Comparison of ENCODE assay signal across 15 cellular contexts in genomic region chr4:102560115-102560514, GRCh38. TPM values are rescaled to one million over a fixed set of nuclear protein-coding genes. Genes with fewer than 3 reads are reported as not detected.
DNase-seq lines count a peak whose midpoint lies in the region; ATAC-seq and TF ChIP-seq lines count a peak whose summit lies in the region.
"Had no signal": no experiment of that assay in that cellular context is flagged by ENCODE, and none has a peak within 500 bp of the region (broad histone marks: within the 10 kb centered on the region; RNA-seq: fewer than 3 reads in every experiment).

No MANE protein-coding gene starts in this region.

- TF ChIP-seq CTCF in fibroblast of villous mesenchyme (IDR thresholded peaks at IDR 0.05; ENCODE audit: insufficient read depth, low read depth, low read length) = no peak

- H3K27ac Mint-ChIP-seq in activated T-cell treated with anti-CD3 and anti-CD28 coated beads, Interleukin-2, amount 50 U/mL, for 24 hours = peak overlapping the region; percentile 93
- H3K27ac Mint-ChIP-seq in activated CD4-positive, alpha-beta memory T cell treated with anti-CD3 and anti-CD28 coated beads, Interleukin-2, amount 10 ng/mL, durations not matched to agents 7 days and 5 days = peak overlapping the region; percentile 59

- H3K36me3 Mint-ChIP-seq in activated T-cell treated with anti-CD3 and anti-CD28 coated beads, Interleukin-2, amount 50 U/mL, for 24 hours (ENCODE audit: low read depth) = peaks cover 64% of the 10 kb centered on the region
- H3K36me3 Mint-ChIP-seq in activated CD4-positive, alpha-beta memory T cell treated with anti-CD3 and anti-CD28 coated beads, Interleukin-2, amount 10 ng/mL, durations not matched to agents 7 days and 5 days (ENCODE audit: low read depth) = peaks cover 47% of the 10 kb centered on the region

- POLR2A ChIA-PET in activated CD4-positive, alpha-beta memory T cell treated with anti-CD3 and anti-CD28 coated beads, Interleukin-2, amount 10 ng/mL, durations not matched to agents 7 days and 5 days (lab: Charles Lee) = interaction anchor here (1.0 to 2.1 kb wide), 4 partner anchors 13 to 51 kb away, joined by 3 to 7 read pairs (median 4); no protein-coding TSS in a partner anchor

- no peak for DNase-seq in activated T-cell treated with anti-CD3 and anti-CD28 coated beads, Interleukin-2, amount 50 U/mL, for 24 hours
- DNase-seq in activated T-cell treated with anti-CD3 and anti-CD28 coated beads, Interleukin-2, amount 50 U/mL, for 48 hours = no peak
- no peak for DNase-seq in activated CD4-positive, alpha-beta memory T cell treated with anti-CD3 and anti-CD28 coated beads, Interleukin-2, amount 10 ng/mL, durations not matched to agents 7 days and 5 days
- DNase-seq in fibroblast of villous mesenchyme (ENCODE audit: low read depth) (no peak), NCI-H748 (lab: John Stamatoyannopoulos, UW; ENCODE audit: unreplicated experiment) (no peak)
- DNase-seq in stimulated activated naive CD8-positive, alpha-beta T cell treated with anti-CD3 and anti-CD28 coated beads, Interleukin-15, Interleukin-2, amounts not matched to agents 100 U/mL and 50 U/mL, for 24 hours = no peak
- DNase-seq: Calu3; hypothalamus; NCI-H1930; NCI-H774; occipital lobe; stimulated activated CD4-positive, alpha-beta T cell treated with anti-CD3 and anti-CD28 coated beads, Interleukin-12 subunit alpha, Interleukin-12 subunit beta, amount 100 ng/mL, for 4 hours had no signal

- no peaks in the 10 kb centered on the region for H3K27me3 Mint-ChIP-seq in activated T-cell treated with anti-CD3 and anti-CD28 coated beads, Interleukin-2, amount 50 U/mL, for 24 hours
- no peaks in the 10 kb centered on the region for H3K27me3 Mint-ChIP-seq in activated CD4-positive, alpha-beta memory T cell treated with anti-CD3 and anti-CD28 coated beads, Interleukin-2, amount 10 ng/mL, durations not matched to agents 7 days and 5 days

- ATAC-seq in stimulated activated naive CD8-positive, alpha-beta T cell treated with anti-CD3 and anti-CD28 coated beads, Interleukin-15, Interleukin-2, amounts not matched to agents 100 U/mL and 50 U/mL, for 24 hours = peak; percentile 3
- ATAC-seq in HG02759 (IDR thresholded peaks at IDR 0.05; ENCODE audit: unreplicated experiment) (no peak), HG02970 (IDR thresholded peaks at IDR 0.05; ENCODE audit: low FRiP score, unreplicated experiment) (no peak)

- H3K4me3 Mint-ChIP-seq in activated T-cell treated with anti-CD3 and anti-CD28 coated beads, Interleukin-2, amount 50 U/mL, for 24 hours = peak overlapping the region; percentile 43
- peak overlapping the region; percentile 50 for H3K4me3 Mint-ChIP-seq in activated CD4-positive, alpha-beta memory T cell treated with anti-CD3 and anti-CD28 coated beads, Interleukin-2, amount 10 ng/mL, durations not matched to agents 7 days and 5 days

- H3K9me3 Mint-ChIP-seq in activated T-cell treated with anti-CD3 and anti-CD28 coated beads, Interleukin-2, amount 50 U/mL, for 24 hours = no peaks in the 10 kb centered on the region
- H3K9me3 Mint-ChIP-seq in activated CD4-positive, alpha-beta memory T cell treated with anti-CD3 and anti-CD28 coated beads, Interleukin-2, amount 10 ng/mL, durations not matched to agents 7 days and 5 days = no peaks in the 10 kb centered on the region

- CTCF ChIA-PET in activated CD4-positive, alpha-beta memory T cell treated with anti-CD3 and anti-CD28 coated beads, Interleukin-2, amount 10 ng/mL, durations not matched to agents 7 days and 5 days (lab: Charles Lee) = interaction anchor here (0.7 kb wide), 1 partner anchor 125 kb away, joined by 3 read pairs; no protein-coding TSS in a partner anchor

- H3K4me1 Mint-ChIP-seq in activated T-cell treated with anti-CD3 and anti-CD28 coated beads, Interleukin-2, amount 50 U/mL, for 24 hours (ENCODE audit: low read depth) = peaks cover 50% of the 10 kb centered on the region
- peaks cover 54% of the 10 kb centered on the region for H3K4me1 Mint-ChIP-seq in activated CD4-positive, alpha-beta memory T cell treated with anti-CD3 and anti-CD28 coated beads, Interleukin-2, amount 10 ng/mL, durations not matched to agents 7 days and 5 days

- peak overlapping the region; percentile 10 for H3K4me3 ChIP-seq in fibroblast of villous mesenchyme (ENCODE audit: low read depth, low read length)
- H3K4me3 ChIP-seq: lung had no signal

RNA-seq across cellular contexts. Expression of gene NFKB1, which starts 59.0 kb away (rescaled TPM):
- total RNA-seq in activated CD4-positive, alpha-beta memory T cell treated with anti-CD3 and anti-CD28 coated beads, Interleukin-2, amount 10 ng/mL, durations not matched to agents 7 days and 5 days = 10 to 100 TPM; 84.7 to 88.1 TPM
- 29.3 and 67.4 TPM in 2 replicates for total RNA-seq in fibroblast of villous mesenchyme
